8 cellular contexts compared by ENCODE assay signal in genomic region chr20:44056010-44056698, GRCh38.
DNase-seq lines count a peak whose midpoint lies in the region; ATAC-seq and TF ChIP-seq lines count a peak whose summit lies in the region.

No MANE protein-coding gene starts in this region.

- no peaks in the 10 kb centered on the region for H3K27me3 ChIP-seq in OCI-LY3 (ENCODE audit: low read depth, low read length)

- peaks cover 7% of the 10 kb centered on the region for H3K9me3 Mint-ChIP-seq in activated naive CD4-positive, alpha-beta T cell treated with anti-CD3 and anti-CD28 coated beads for 36 hours

- H3K4me3 ChIP-seq in OCI-LY3 (ENCODE audit: low read length) = no peak overlapping the region

- H3K9me3 ChIP-seq in OCI-LY3 (ENCODE audit: insufficient read depth, low read length) = peaks cover 4% of the 10 kb centered on the region; the same call in 1 of the 2 replicates

- H3K36me3 ChIP-seq in OCI-LY3 (replicated peaks; ENCODE audit: low read depth, low read length) = peaks cover 73% of the 10 kb centered on the region

- peaks cover 19% of the 10 kb centered on the region for H3K4me1 Mint-ChIP-seq in activated naive CD4-positive, alpha-beta T cell treated with anti-CD3 and anti-CD28 coated beads for 36 hours (ENCODE audit: low read depth)

- H3K4me1 ChIP-seq in OCI-LY3 (ENCODE audit: low read length) = no peaks in the 10 kb centered on the region

- no peak for ATAC-seq in GM21390 (IDR thresholded peaks at IDR 0.05; ENCODE audit: unreplicated experiment)

- H3K9ac ChIP-seq in OCI-LY3 (ENCODE audit: low read length) = no peak overlapping the region

- H3K36me3 Mint-ChIP-seq in activated naive CD4-positive, alpha-beta T cell treated with anti-CD3 and anti-CD28 coated beads for 36 hours (ENCODE audit: low read depth) = no peaks in the 10 kb centered on the region

- H2AFZ ChIP-seq in OCI-LY3 (ENCODE audit: low read depth, low read length) = no peak overlapping the region

- H3K27ac ChIP-seq in OCI-LY3 (ENCODE audit: low read length) = no peak overlapping the region

- intact Hi-C loops in activated naive CD4-positive, alpha-beta T cell treated with anti-CD3 and anti-CD28 coated beads for 36 hours (cut with micrococcal nuclease) = loop anchor here (1.0 kb wide), 2 partner anchors 24 to 37 kb away; no protein-coding TSS in a partner anchor

- H3K79me2 ChIP-seq in OCI-LY3 (ENCODE audit: low read length) = no peaks in the 10 kb centered on the region

- no peak overlapping the region for H3K4me3 Mint-ChIP-seq in activated naive CD4-positive, alpha-beta T cell treated with anti-CD3 and anti-CD28 coated beads for 36 hours

- CTCF ChIA-PET in activated naive CD4-positive, alpha-beta T cell treated with anti-CD3 and anti-CD28 coated beads for 36 hours (lab: Charles Lee) = interaction anchor here (1.1 to 2.5 kb wide), 4 partner anchors 13 to 306 kb away, joined by 3 to 27 read pairs (median 5); no protein-coding TSS in a partner anchor

- peak; percentile 19 for TF ChIP-seq CTCF in OCI-LY3 (IDR thresholded peaks at IDR 0.05; ENCODE audit: low read depth, low read length)

- no peak overlapping the region for H3K27ac Mint-ChIP-seq in activated naive CD4-positive, alpha-beta T cell treated with anti-CD3 and anti-CD28 coated beads for 36 hours

- H4K20me1 ChIP-seq in OCI-LY3 (ENCODE audit: insufficient read depth, low read length) = peaks cover 22% of the 10 kb centered on the region; the same call in 1 of the 2 replicates

- no peak overlapping the region for H3K4me2 ChIP-seq in OCI-LY3 (ENCODE audit: low read length)

- no peaks in the 10 kb centered on the region for H3K27me3 Mint-ChIP-seq in activated naive CD4-positive, alpha-beta T cell treated with anti-CD3 and anti-CD28 coated beads for 36 hours (ENCODE audit: low read depth)

- DNase-seq in SIG-M5 treated with dmso at 0.1 percent for 504 hours (lab: John Stamatoyannopoulos, UW; ENCODE audit: unreplicated experiment) (peak; percentile 67), SIG-M5 (lab: John Stamatoyannopoulos, UW) (no peak), inferior parietal cortex (ENCODE audit: extremely low spot score) (peak; percentile 43), NCI-H187 treated with DMSO at 0.1 percent for 48 hours (lab: John Stamatoyannopoulos, UW) (no peak)
- DNase-seq in activated naive CD4-positive, alpha-beta T cell treated with anti-CD3 and anti-CD28 coated beads for 36 hours = peak; percentile 70
- peak; percentile 29 to 47 for DNase-seq in stimulated activated CD8-positive, alpha-beta memory T cell treated with anti-CD3 and anti-CD28 coated beads, Interleukin-2, amount 100 ng/mL, for 1 hour (ENCODE audit: low read depth in 2 of 2)

Comparison
In these comparisons a context has a peak if more than half of its experiments do, and no peak if none do; other contexts are left out.
1. DNase-seq: peak in SIG-M5 treated with dmso at 0.1 percent for 504 hours (single experiment), activated naive CD4-positive, alpha-beta T cell treated with anti-CD3 and anti-CD28 coated beads for 36 hours (single experiment), inferior parietal cortex (single experiment) and stimulated activated CD8-positive, alpha-beta memory T cell treated with anti-CD3 and anti-CD28 coated beads, Interleukin-2, amount 100 ng/mL, for 1 hour (2 of 2); none in SIG-M5 (single experiment) and NCI-H187 treated with DMSO at 0.1 percent for 48 hours (single experiment).